Comparison of ENCODE assay signal across 33 cellular contexts in the genomic region with DNA sequence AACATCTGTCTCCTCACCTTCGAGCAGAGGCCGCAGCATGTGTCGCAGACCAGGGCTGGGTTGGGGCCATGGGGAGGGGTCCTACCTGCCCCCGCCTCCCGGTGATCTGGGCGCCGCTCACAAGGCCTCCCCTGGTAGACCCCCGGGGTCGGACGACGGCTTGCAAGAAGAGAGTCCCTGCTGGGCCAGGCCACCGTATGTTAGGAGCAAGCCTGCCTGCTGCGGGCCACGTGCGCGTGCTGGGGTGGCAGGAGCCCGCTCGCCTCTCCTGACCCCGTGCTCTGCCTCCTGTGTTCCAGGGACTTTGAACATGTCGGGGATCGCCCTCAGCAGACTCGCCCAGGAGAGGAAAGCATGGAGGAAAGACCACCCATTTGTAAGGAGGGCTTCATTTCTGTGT. TPM values are rescaled to one million over a fixed set of nuclear protein-coding genes. Genes with fewer than 3 reads are reported as not detected.
"Had no signal": no experiment of that assay in that cellular context is flagged by ENCODE, and none has a peak within 500 bp of the region (broad histone marks: within the 10 kb centered on the region; RNA-seq: fewer than 3 reads in every experiment).

No MANE protein-coding gene starts in this region.

- ATAC-seq: activated T-cell treated with anti-CD3 and anti-CD28 coated beads, Interleukin-2, amount 50 U/mL, for 4 hours; activated T-helper 17 cell treated with anti-CD3 and anti-CD28 coated beads, Interleukin-2, amount 50 U/mL, for 72 hours; gastroesophageal sphincter; psoas muscle had no signal

- FAIRE-seq: astrocyte had no signal

- H3K27ac ChIP-seq: breast epithelium, colonic mucosa, gastroesophageal sphincter, hepatocyte, parathyroid adenoma, psoas muscle, suprapubic skin, tibial artery had no signal

- H2AFZ ChIP-seq: hepatocyte, parathyroid adenoma had no signal

- H3K27me3 ChIP-seq: breast epithelium, colonic mucosa, gastroesophageal sphincter, hepatocyte, suprapubic skin, tibial artery had no signal

- H3K9me3 ChIP-seq: breast epithelium, colonic mucosa, gastroesophageal sphincter, left ventricle myocardium inferior, psoas muscle, suprapubic skin, tibial artery had no signal

- H3K9ac ChIP-seq: parathyroid adenoma had no signal

- H3K4me3 ChIP-seq: breast epithelium, colonic mucosa, gastroesophageal sphincter, hepatocyte, lung, psoas muscle, suprapubic skin, tibial artery had no signal

- DNase-seq: activated CD4-positive, alpha-beta memory T cell treated with anti-CD3 and anti-CD28 coated beads for 36 hours; activated CD4-positive, alpha-beta T cell treated with anti-CD3 and anti-CD28 coated beads, Interleukin-2, amount 10 ng/mL, durations not matched to agents 24 days and 14 days; activated CD4-positive, CD25-positive, alpha-beta regulatory T cell treated with anti-CD3 and anti-CD28 coated beads, Interleukin-2, amount 50 U/mL, for 72 hours; activated CD8-positive, alpha-beta memory T cell treated with anti-CD3 and anti-CD28 coated beads, Interleukin-2, amount 50 U/mL, for 4 hours; activated gamma-delta T cell treated with Interleukin-2 at 50 U/mL for 16 hours; activated naive CD4-positive, alpha-beta T cell treated with anti-CD3 and anti-CD28 coated beads, Interleukin-2, amount 50 U/mL, for 16 hours; activated T-cell treated with anti-CD3 and anti-CD28 coated beads, Interleukin-2, amount 50 U/mL, for 4 hours; amniotic stem cell; colonic mucosa; effector CD8-positive, alpha-beta T cell; erythroblast; islet precursor cell; left ventricle myocardium inferior; mesendoderm; psoas muscle; stimulated activated CD4-positive, alpha-beta T cell treated with anti-CD3 and anti-CD28 coated beads, Interleukin-15, amount 100 ng/mL, for 24 hours; stimulated activated CD4-positive, alpha-beta T cell treated with anti-CD3 and anti-CD28 coated beads, Interleukin-2, amount 100 ng/mL, for 24 hours; stimulated activated naive CD4-positive, alpha-beta T cell; SW 1271; tibial artery had no signal

RNA-seq across cellular contexts. Expression of a gene that starts 57.9 kb away (rescaled TPM):
- total RNA-seq: activated CD4-positive, alpha-beta memory T cell treated with anti-CD3 and anti-CD28 coated beads for 36 hours; activated CD4-positive, alpha-beta T cell treated with anti-CD3 and anti-CD28 coated beads, Interleukin-2, amount 10 ng/mL, durations not matched to agents 24 days and 14 days; activated CD8-positive, alpha-beta memory T cell treated with anti-CD3 and anti-CD28 coated beads for 36 hours; activated T-helper 17 cell treated with anti-CD3 and anti-CD28 coated beads, Interleukin-2, amount 50 U/mL, for 72 hours; astrocyte; dermis microvascular lymphatic vessel endothelial cell; fibroblast of lung; fibroblast of villous mesenchyme; hepatocyte; left ventricle myocardium inferior; mononuclear cell had no signal
- polyA plus RNA-seq: fibroblast of lung, hepatocyte had no signal
